31 cellular contexts compared by ENCODE assay signal in genomic region chr7:130429019-130429418, GRCh38. TPM values are rescaled to one million over a fixed set of nuclear protein-coding genes. Genes with fewer than 3 reads are reported as not detected.
"Had no signal": no experiment of that assay in that cellular context is flagged by ENCODE, and none has a peak within 500 bp of the region (broad histone marks: within the 10 kb centered on the region; RNA-seq: fewer than 3 reads in every experiment).

No MANE protein-coding gene starts in this region.

- DNase-seq: activated CD4-positive, alpha-beta T cell treated with anti-CD3 and anti-CD28 coated beads, Interleukin-2, amount 10 ng/mL, durations not matched to agents 7 days and 5 days; activated CD4-positive, CD25-positive, alpha-beta regulatory T cell treated with anti-CD3 and anti-CD28 coated beads, Interleukin-2, amount 50 U/mL, for 72 hours; activated CD8-positive, alpha-beta memory T cell treated with anti-CD3 and anti-CD28 coated beads, Interleukin-2, amount 10 ng/mL, durations not matched to agents 7 days and 5 days; activated CD8-positive, alpha-beta T cell treated with anti-CD3 and anti-CD28 coated beads for 36 hours; activated gamma-delta T cell treated with Interleukin-2 at 50 U/mL for 16 hours; adrenal gland; effector memory CD4-positive, alpha-beta T cell; foreskin keratinocyte; immature natural killer cell; kidney glomerular epithelial cell; left lung; midbrain; natural killer cell; ovary; right lobe of liver; stimulated activated CD4-positive, alpha-beta T cell treated with anti-CD3 and anti-CD28 coated beads, Interleukin-1b, Interleukin-23, amount 100 ng/mL, for 48 hours; stimulated activated naive CD8-positive, alpha-beta T cell treated with anti-CD3 and anti-CD28 coated beads, Interleukin-15, amount 100 ng/mL, for 72 hours; transverse colon had no signal

- H3K27me3 Mint-ChIP-seq: activated CD4-positive, alpha-beta T cell treated with anti-CD3 and anti-CD28 coated beads, Interleukin-2, amount 10 ng/mL, durations not matched to agents 7 days and 5 days; activated CD8-positive, alpha-beta memory T cell treated with anti-CD3 and anti-CD28 coated beads, Interleukin-2, amount 10 ng/mL, durations not matched to agents 7 days and 5 days; activated CD8-positive, alpha-beta T cell treated with anti-CD3 and anti-CD28 coated beads for 36 hours; activated naive CD8-positive, alpha-beta T cell; central memory CD8-positive, alpha-beta T cell; stimulated activated naive CD8-positive, alpha-beta T cell treated with anti-CD3 and anti-CD28 coated beads, Interleukin-15, amount 100 ng/mL, for 72 hours had no signal

- H3K27ac ChIP-seq: ascending aorta, foreskin keratinocyte, left lung, right lobe of liver, skin epidermis, transverse colon, vagina, VCaP had no signal

- H3K36me3 Mint-ChIP-seq: natural killer cell; stimulated activated effector memory CD8-positive, alpha-beta T cell treated with anti-CD3 and anti-CD28 coated beads, Interleukin-12 subunit alpha, Interleukin-12 subunit beta, amount 100 ng/mL, for 72 hours had no signal

- H3K4me3 ChIP-seq: adrenal gland, ascending aorta, left lung, ovary, right lobe of liver, skin epidermis, transverse colon, vagina had no signal

- H3K4me1 ChIP-seq: ascending aorta, right lobe of liver had no signal

- H3K4me1 Mint-ChIP-seq: central memory CD8-positive, alpha-beta T cell; stimulated activated effector memory CD8-positive, alpha-beta T cell treated with anti-CD3 and anti-CD28 coated beads, Interleukin-12 subunit alpha, Interleukin-12 subunit beta, amount 100 ng/mL, for 72 hours had no signal

- H3K27ac Mint-ChIP-seq: activated CD4-positive, alpha-beta T cell treated with anti-CD3 and anti-CD28 coated beads, Interleukin-2, amount 10 ng/mL, durations not matched to agents 7 days and 5 days; activated CD8-positive, alpha-beta memory T cell treated with anti-CD3 and anti-CD28 coated beads, Interleukin-2, amount 10 ng/mL, durations not matched to agents 7 days and 5 days; activated CD8-positive, alpha-beta T cell treated with anti-CD3 and anti-CD28 coated beads for 36 hours; activated naive CD8-positive, alpha-beta T cell; immature natural killer cell; natural killer cell; stimulated activated effector memory CD8-positive, alpha-beta T cell treated with anti-CD3 and anti-CD28 coated beads, Interleukin-12 subunit alpha, Interleukin-12 subunit beta, amount 100 ng/mL, for 72 hours; stimulated activated naive CD8-positive, alpha-beta T cell treated with anti-CD3 and anti-CD28 coated beads, Interleukin-15, amount 100 ng/mL, for 72 hours had no signal

- H3K27me3 ChIP-seq: adrenal gland, ascending aorta, foreskin keratinocyte, left lung, ovary, right lobe of liver, transverse colon, vagina had no signal

- H3K4me3 Mint-ChIP-seq: activated CD4-positive, alpha-beta T cell treated with anti-CD3 and anti-CD28 coated beads, Interleukin-2, amount 10 ng/mL, durations not matched to agents 7 days and 5 days; activated CD8-positive, alpha-beta memory T cell treated with anti-CD3 and anti-CD28 coated beads, Interleukin-2, amount 10 ng/mL, durations not matched to agents 7 days and 5 days; activated CD8-positive, alpha-beta T cell treated with anti-CD3 and anti-CD28 coated beads for 36 hours; activated naive CD8-positive, alpha-beta T cell; central memory CD8-positive, alpha-beta T cell; immature natural killer cell; natural killer cell; stimulated activated effector memory CD8-positive, alpha-beta T cell treated with anti-CD3 and anti-CD28 coated beads, Interleukin-12 subunit alpha, Interleukin-12 subunit beta, amount 100 ng/mL, for 72 hours; stimulated activated naive CD8-positive, alpha-beta T cell treated with anti-CD3 and anti-CD28 coated beads, Interleukin-15, amount 100 ng/mL, for 72 hours had no signal

- H3K9me3 Mint-ChIP-seq: activated CD4-positive, alpha-beta T cell treated with anti-CD3 and anti-CD28 coated beads, Interleukin-2, amount 10 ng/mL, durations not matched to agents 7 days and 5 days; activated CD8-positive, alpha-beta T cell treated with anti-CD3 and anti-CD28 coated beads for 36 hours; central memory CD8-positive, alpha-beta T cell; immature natural killer cell; natural killer cell; stimulated activated effector memory CD8-positive, alpha-beta T cell treated with anti-CD3 and anti-CD28 coated beads, Interleukin-12 subunit alpha, Interleukin-12 subunit beta, amount 100 ng/mL, for 72 hours; stimulated activated naive CD8-positive, alpha-beta T cell treated with anti-CD3 and anti-CD28 coated beads, Interleukin-15, amount 100 ng/mL, for 72 hours had no signal

- H3K36me3 ChIP-seq: adrenal gland, ascending aorta, left lung, ovary, right lobe of liver, transverse colon, vagina had no signal

- ATAC-seq: activated CD8-positive, alpha-beta memory T cell treated with anti-CD3 and anti-CD28 coated beads, Interleukin-2, amount 10 ng/mL, durations not matched to agents 7 days and 5 days; activated CD8-positive, alpha-beta T cell treated with anti-CD3 and anti-CD28 coated beads for 36 hours; foreskin keratinocyte; left lung; natural killer cell; right lobe of liver; stimulated activated effector memory CD8-positive, alpha-beta T cell treated with anti-CD3 and anti-CD28 coated beads, Interleukin-12 subunit alpha, Interleukin-12 subunit beta, amount 100 ng/mL, for 72 hours; stimulated activated naive CD8-positive, alpha-beta T cell treated with anti-CD3 and anti-CD28 coated beads, Interleukin-15, amount 100 ng/mL, for 72 hours had no signal

RNA-seq across cellular contexts. Expression of gene CPA1, which starts 48.7 kb away (rescaled TPM):
- total RNA-seq: activated CD4-positive, alpha-beta T cell treated with anti-CD3 and anti-CD28 coated beads, Interleukin-2, amount 10 ng/mL, durations not matched to agents 7 days and 5 days; activated CD8-positive, alpha-beta memory T cell treated with anti-CD3 and anti-CD28 coated beads, Interleukin-2, amount 10 ng/mL, durations not matched to agents 7 days and 5 days; activated CD8-positive, alpha-beta T cell treated with anti-CD3 and anti-CD28 coated beads for 36 hours; ascending aorta; dermis microvascular lymphatic vessel endothelial cell; foreskin keratinocyte; glomerular endothelial cell; lung microvascular endothelial cell; natural killer cell; pulmonary artery endothelial cell; right lobe of liver; T-helper 2 cell treated with Interferon-gamma antibody and Interleukin-4, amounts not matched to agents 100 ng/mL and 5 ng/mL, for 36 hours; temporal lobe; transverse colon; vagina had no signal
- polyA plus RNA-seq: foreskin keratinocyte, immature natural killer cell had no signal
